ENCODE assay signal across 8 cellular contexts in the genomic region with DNA sequence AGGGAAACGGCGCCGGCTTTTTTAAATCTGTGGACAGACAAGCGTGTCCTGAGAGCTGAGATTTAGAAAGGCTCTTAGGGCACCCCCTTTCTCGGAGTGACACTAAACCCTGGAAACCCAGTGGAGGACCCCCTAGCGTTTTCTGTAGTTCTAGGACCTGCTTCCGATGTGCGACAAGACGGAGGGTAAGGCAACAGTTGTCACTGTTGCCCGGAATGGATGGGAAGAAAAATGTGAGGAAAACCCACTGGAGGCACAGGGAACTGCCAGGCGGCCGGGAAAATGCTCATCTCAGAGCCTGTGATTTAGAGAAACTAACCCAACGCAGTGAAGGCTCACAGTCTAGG. TPM values are rescaled to one million over a fixed set of nuclear protein-coding genes. Genes with fewer than 3 reads are reported as not detected.
DNase-seq lines count a peak whose midpoint lies in the region; ATAC-seq, FAIRE-seq and TF ChIP-seq lines count a peak whose summit lies in the region.

No MANE protein-coding gene starts in this region.

- H3K4me3 ChIP-seq in adipocyte (ENCODE audit: low read length): peak overlapping the region; percentile 97
- H3K4me3 ChIP-seq in kidney (ENCODE audit: low read length in 2 of 2): peak overlapping the region; percentile 40 to 75
- H3K4me3 ChIP-seq in suprapubic skin: peak overlapping the region; percentile 91

- H3K36me3 Mint-ChIP-seq in activated CD4-positive, alpha-beta T cell treated with anti-CD3 and anti-CD28 coated beads, Interleukin-2, amount 10 ng/mL, durations not matched to agents 7 days and 5 days (ENCODE audit: low read depth): peaks cover 76% of the 10 kb centered on the region

- CTCF ChIA-PET in activated CD4-positive, alpha-beta T cell treated with anti-CD3 and anti-CD28 coated beads, Interleukin-2, amount 10 ng/mL, durations not matched to agents 7 days and 5 days (lab: Charles Lee): interaction anchor here (0.9 to 2.4 kb wide), 6 partner anchors 10 to 121 kb away, joined by 3 to 16 read pairs (median 3); a partner anchor contains a TSS

- no peak for DNase-seq in activated CD4-positive, alpha-beta T cell treated with anti-CD3 and anti-CD28 coated beads, Interleukin-2, amount 10 ng/mL, durations not matched to agents 7 days and 5 days
- DNase-seq in activated CD4-positive, alpha-beta T cell treated with anti-CD3 and anti-CD28 coated beads for 4 hours: no peak
- DNase-seq in NCI-H146 treated with DMSO at 0.1 percent for 48 hours (lab: John Stamatoyannopoulos, UW; ENCODE audit: unreplicated experiment) (peak; percentile 73), adipocyte (ENCODE audit: low read depth) (peak; percentile 76), kidney (no peak), suprapubic skin (ENCODE audit: low spot score in 2 of 2) (no peak), ureter (ENCODE audit: low spot score) (no peak)

- FAIRE-seq in kidney (lab: Jason Lieb, UNC): no peak

- H3K27ac ChIP-seq in kidney (ENCODE audit: low read depth in 2 of 2, low read length in 2 of 2) (peak overlapping the region; percentile 71 to 91), suprapubic skin (peak overlapping the region; percentile 89)

- H3K27me3 ChIP-seq in adipocyte (replicated peaks; ENCODE audit: control insufficient read depth, insufficient read depth, low read length) (no peaks in the 10 kb centered on the region), suprapubic skin (no peaks in the 10 kb centered on the region)

- no peak for ATAC-seq in HG03095 (IDR thresholded peaks at IDR 0.05; ENCODE audit: unreplicated experiment)

- intact Hi-C loops in kidney (cut with DNase I): no loop called here

- H3K4me1 Mint-ChIP-seq in activated CD4-positive, alpha-beta T cell treated with anti-CD3 and anti-CD28 coated beads, Interleukin-2, amount 10 ng/mL, durations not matched to agents 7 days and 5 days: peaks cover 71% of the 10 kb centered on the region

- H3K27ac Mint-ChIP-seq in activated CD4-positive, alpha-beta T cell treated with anti-CD3 and anti-CD28 coated beads, Interleukin-2, amount 10 ng/mL, durations not matched to agents 7 days and 5 days: peak overlapping the region; percentile 90

- no peak for TF ChIP-seq EP300 in suprapubic skin (IDR thresholded peaks at IDR 0.05)

- no peak for TF ChIP-seq POLR2A in suprapubic skin (IDR thresholded peaks at IDR 0.05)

- POLR2A ChIA-PET in activated CD4-positive, alpha-beta T cell treated with anti-CD3 and anti-CD28 coated beads, Interleukin-2, amount 10 ng/mL, durations not matched to agents 7 days and 5 days (lab: Charles Lee): interaction anchor here (0.7 kb wide), 1 partner anchor 174 kb away, joined by 3 read pairs; no protein-coding TSS in a partner anchor

- H3K9me3 Mint-ChIP-seq in activated CD4-positive, alpha-beta T cell treated with anti-CD3 and anti-CD28 coated beads, Interleukin-2, amount 10 ng/mL, durations not matched to agents 7 days and 5 days: no peaks in the 10 kb centered on the region

- no peaks in the 10 kb centered on the region for H3K27me3 Mint-ChIP-seq in activated CD4-positive, alpha-beta T cell treated with anti-CD3 and anti-CD28 coated beads, Interleukin-2, amount 10 ng/mL, durations not matched to agents 7 days and 5 days

- peaks cover 71% of the 10 kb centered on the region for H3K36me3 ChIP-seq in adipocyte (ENCODE audit: control insufficient read depth, insufficient read depth, low read length, severe bottlenecking)
- peaks cover 24 to 58% of the 10 kb centered on the region in 2 donors for H3K36me3 ChIP-seq in kidney (ENCODE audit: control insufficient read depth in 1 of 2, insufficient read depth in 2 of 2, low read length in 2 of 2)
- peaks cover 49% of the 10 kb centered on the region for H3K36me3 ChIP-seq in suprapubic skin

- peak overlapping the region; percentile 96 for H3K9ac ChIP-seq in adipocyte (ENCODE audit: low read length)
- H3K9ac ChIP-seq in kidney (ENCODE audit: low read length in 2 of 2): peak overlapping the region in 1 of 2 donors; percentile 68

- H3K4me3 Mint-ChIP-seq in activated CD4-positive, alpha-beta T cell treated with anti-CD3 and anti-CD28 coated beads, Interleukin-2, amount 10 ng/mL, durations not matched to agents 7 days and 5 days: peak overlapping the region; percentile 91

- H3K9me3 ChIP-seq in adipocyte (ENCODE audit: control insufficient read depth, low read length): no peaks in the 10 kb centered on the region
- no peaks in the 10 kb centered on the region for H3K9me3 ChIP-seq in kidney (ENCODE audit: control insufficient read depth in 1 of 2, low read length in 2 of 2)
- H3K9me3 ChIP-seq in suprapubic skin: no peaks in the 10 kb centered on the region

- WGBS in suprapubic skin: 4% methylated on average over 9 of the region's 13 CpGs

- H3K4me1 ChIP-seq in adipocyte (ENCODE audit: control insufficient read depth, insufficient read depth, low read length): peaks cover 51% of the 10 kb centered on the region
- peaks cover 10 to 20% of the 10 kb centered on the region in 2 donors for H3K4me1 ChIP-seq in kidney (ENCODE audit: control insufficient read depth in 1 of 2, insufficient read depth in 1 of 2, low read depth in 1 of 2, low read length in 2 of 2)
- peaks cover 41% of the 10 kb centered on the region for H3K4me1 ChIP-seq in suprapubic skin

- peak; percentile 10 for TF ChIP-seq CTCF in kidney (IDR thresholded peaks at IDR 0.05; ENCODE audit: borderline replicate concordance, extremely low read depth, insufficient read depth)
- peak; percentile 26 to 32 for TF ChIP-seq CTCF in suprapubic skin (IDR thresholded peaks at IDR 0.05)

RNA-seq across cellular contexts. Expression of a gene that starts 0.6 kb away (rescaled TPM):
- 100 to 1,000 TPM in 1 of 2 experiments, 10 to 100 TPM in 1; 98.1 to 101 TPM for total RNA-seq in activated CD4-positive, alpha-beta T cell treated with anti-CD3 and anti-CD28 coated beads, Interleukin-2, amount 10 ng/mL, durations not matched to agents 7 days and 5 days
- total RNA-seq in kidney: 67.7 TPM
- polyA plus RNA-seq in kidney (ENCODE audit: insufficient read depth, low read depth, low replicate concordance): 251 TPM
- 10 to 100 TPM; 16.1 to 26.8 (median 19.5) TPM for total RNA-seq in suprapubic skin
- total RNA-seq in ureter: 77.7 TPM

RNA-seq across cellular contexts. Expression of a gene that starts 9.9 kb away (rescaled TPM):
- 10 to 100 TPM; 66.4 to 82.5 TPM for total RNA-seq in activated CD4-positive, alpha-beta T cell treated with anti-CD3 and anti-CD28 coated beads, Interleukin-2, amount 10 ng/mL, durations not matched to agents 7 days and 5 days
- total RNA-seq in kidney (38.5 TPM), suprapubic skin (10 to 100 TPM; 25.4 to 42.2 (median 32.8) TPM), ureter (62.1 TPM)
- 26.4 TPM for polyA plus RNA-seq in kidney (ENCODE audit: insufficient read depth, low read depth, low replicate concordance)

RNA-seq across cellular contexts. Expression of a gene that starts 13.5 kb away (rescaled TPM):
- not detected for total RNA-seq in activated CD4-positive, alpha-beta T cell treated with anti-CD3 and anti-CD28 coated beads, Interleukin-2, amount 10 ng/mL, durations not matched to agents 7 days and 5 days
- total RNA-seq in kidney (not detected), suprapubic skin (under 1 TPM in 1 of 4 donors, not detected in 3; 0.17 TPM), ureter (not detected)
- polyA plus RNA-seq in kidney (ENCODE audit: insufficient read depth, low read depth, low replicate concordance): 0.17 TPM

RNA-seq across cellular contexts. Expression of a gene that starts 25.6 kb away (rescaled TPM):
- 10 to 100 TPM; 48.2 to 53.3 TPM for total RNA-seq in activated CD4-positive, alpha-beta T cell treated with anti-CD3 and anti-CD28 coated beads, Interleukin-2, amount 10 ng/mL, durations not matched to agents 7 days and 5 days
- total RNA-seq in kidney (200 TPM), suprapubic skin (10 to 100 TPM; 25.6 to 38.7 (median 34.7) TPM), ureter (116 TPM)
- polyA plus RNA-seq in kidney (ENCODE audit: insufficient read depth, low read depth, low replicate concordance): 234 TPM

RNA-seq across cellular contexts. Expression of a gene that starts 51.6 kb away (rescaled TPM):
- 10 to 100 TPM; 90.1 to 98.2 TPM for total RNA-seq in activated CD4-positive, alpha-beta T cell treated with anti-CD3 and anti-CD28 coated beads, Interleukin-2, amount 10 ng/mL, durations not matched to agents 7 days and 5 days
- 50.2 TPM for total RNA-seq in kidney
- 63.4 TPM for polyA plus RNA-seq in kidney (ENCODE audit: insufficient read depth, low read depth, low replicate concordance)
- total RNA-seq in suprapubic skin: 10 to 100 TPM; 45.9 to 90.0 (median 63.4) TPM
- 70.6 TPM for total RNA-seq in ureter

Comparison
In these comparisons a context has a peak if more than half of its experiments do, and no peak if none do; other contexts are left out.
1. DNase-seq: peak in NCI-H146 treated with DMSO at 0.1 percent for 48 hours (single experiment) and adipocyte (single experiment); none in activated CD4-positive, alpha-beta T cell treated with anti-CD3 and anti-CD28 coated beads, Interleukin-2, amount 10 ng/mL, durations not matched to agents 7 days and 5 days (single experiment), activated CD4-positive, alpha-beta T cell treated with anti-CD3 and anti-CD28 coated beads for 4 hours (0 of 2), kidney (single experiment), suprapubic skin (0 of 2) and ureter (single experiment).
2. Peak in every context shown above with its lines, with median percentiles within 50 percentile points of each other: H3K4me3 ChIP-seq.